In genomic region chr2:8146329-8147048, GRCh38 we compare ENCODE assay signal across 11 cellular contexts.
DNase-seq lines count a peak whose midpoint lies in the region; ATAC-seq and TF ChIP-seq lines count a peak whose summit lies in the region.
"Had no signal": no experiment of that assay in that cellular context is flagged by ENCODE, and none has a peak within 500 bp of the region (broad histone marks: within the 10 kb centered on the region; RNA-seq: fewer than 3 reads in every experiment).

No MANE protein-coding gene starts in this region.

- no peaks in the 10 kb centered on the region for H3K36me3 ChIP-seq in upper lobe of left lung
- no peaks in the 10 kb centered on the region for H3K36me3 ChIP-seq in brain microvascular endothelial cell (replicated peaks)
- H3K36me3 ChIP-seq: WERI-Rb-1 had no signal

- DNase-seq in NCI-H748 (lab: John Stamatoyannopoulos, UW; ENCODE audit: unreplicated experiment) (peak; percentile 11), NCI-H748 treated with DMSO at 0.1 percent for 48 hours (lab: John Stamatoyannopoulos, UW) (no peak), NCI-H460 (ENCODE audit: extremely low read depth, low read depth) (peak; percentile 59), right cardiac atrium (peak in 2 of 3 donors; percentile 65 to 72), upper lobe of left lung (no peak), brain microvascular endothelial cell (no peak), RKO (ENCODE audit: low spot score) (no peak)
- DNase-seq: activated CD8-positive, alpha-beta memory T cell treated with anti-CD3 and anti-CD28 coated beads, Interleukin-2, amount 50 U/mL, for 4 hours; nephron progenitor cell; WERI-Rb-1 had no signal

- WGBS in right cardiac atrium: 30% methylated on average over 6 of the region's 6 CpGs
- WGBS in upper lobe of left lung, 2 donors: 65 to 71% methylated on average over 6 of the region's 6 CpGs

- in situ Hi-C loops in brain microvascular endothelial cell (cut with HindIII; ENCODE audit: low pct_ligation_motif_present, low sequenced_read_pairs): no loop called here

- no peak for TF ChIP-seq POLR2A in upper lobe of left lung (IDR thresholded peaks at IDR 0.05)

- TF ChIP-seq EP300 in upper lobe of left lung (IDR thresholded peaks at IDR 0.05): peak in 2 of 4 donors; percentile 40 to 48

- peak; percentile 91 to 98 for ATAC-seq in right cardiac atrium
- ATAC-seq in upper lobe of left lung (ENCODE audit: low FRiP score in 2 of 2): peak in 1 of 2 donors; percentile 67
- ATAC-seq in HG02885 (IDR thresholded peaks at IDR 0.05; ENCODE audit: poor library complexity, unreplicated experiment): no peak

- TF ChIP-seq CTCF in upper lobe of left lung (IDR thresholded peaks at IDR 0.05): no peak
- no peak for TF ChIP-seq CTCF in brain microvascular endothelial cell (IDR thresholded peaks at IDR 0.05; ENCODE audit: low read depth, low read length, missing control alignments)

- H3K4me1 ChIP-seq in right cardiac atrium (ENCODE audit: control insufficient read depth, insufficient read depth, low read length): peaks cover 7% of the 10 kb centered on the region
- peaks cover 0 to 10% (median 7%) of the 10 kb centered on the region in 4 donors for H3K4me1 ChIP-seq in upper lobe of left lung

- no peaks in the 10 kb centered on the region for H3K9me3 ChIP-seq in right cardiac atrium (ENCODE audit: control insufficient read depth, low read length)
- no peaks in the 10 kb centered on the region for H3K9me3 ChIP-seq in upper lobe of left lung

- no peaks in the 10 kb centered on the region for H3K27me3 ChIP-seq in right cardiac atrium (ENCODE audit: control insufficient read depth, insufficient read depth)
- H3K27me3 ChIP-seq in upper lobe of left lung: no peaks in the 10 kb centered on the region
- H3K27me3 ChIP-seq in brain microvascular endothelial cell (replicated peaks): no peaks in the 10 kb centered on the region

- intact Hi-C loops in right cardiac atrium (cut with DNase I): no loop called here

- H3K27ac ChIP-seq in right cardiac atrium (ENCODE audit: low read length) (peak overlapping the region; percentile 71), upper lobe of left lung (peak overlapping the region in 3 of 4 donors; percentile 15 to 64 (median 32)), brain microvascular endothelial cell (no peak overlapping the region)
- H3K27ac ChIP-seq: WERI-Rb-1 had no signal

- H3K4me3 ChIP-seq in right cardiac atrium (ENCODE audit: low read length) (no peak overlapping the region), upper lobe of left lung (no peak overlapping the region), brain microvascular endothelial cell (ENCODE audit: low read depth, low read length) (no peak overlapping the region)

Comparison
In these comparisons a context has a peak if more than half of its experiments do, and no peak if none do; other contexts are left out.
1. DNase-seq: peak in NCI-H748 (single experiment), NCI-H460 (single experiment) and right cardiac atrium (2 of 3); none in NCI-H748 treated with DMSO at 0.1 percent for 48 hours (single experiment), upper lobe of left lung (0 of 2), brain microvascular endothelial cell (single experiment) and RKO (single experiment).